Comparison of ENCODE assay signal across 9 cellular contexts in genomic region chr5:61328791-61329617, GRCh38. TPM values are rescaled to one million over a fixed set of nuclear protein-coding genes. Genes with fewer than 3 reads are reported as not detected.
A peak's percentile ranks its signal among the peaks of the same experiment; 100 is the strongest.
DNase-seq lines count a peak whose midpoint lies in the region; ATAC-seq, FAIRE-seq and TF ChIP-seq lines count a peak whose summit lies in the region.
"Had no signal": no experiment of that assay in that cellular context is flagged by ENCODE, and none has a peak within 500 bp of the region (broad histone marks: within the 10 kb centered on the region; RNA-seq: fewer than 3 reads in every experiment).

No MANE protein-coding gene starts in this region.

- H3K4ac ChIP-seq in mesendoderm (ENCODE audit: low read depth, low read length): no peak overlapping the region

- dilution Hi-C loops in mammary epithelial cell (cut with HindIII; ENCODE audit: low sequenced_read_pairs): no loop called here

- H4K8ac ChIP-seq in mesendoderm (ENCODE audit: low read depth, low read length): no peak overlapping the region

- no peak overlapping the region for H2AFZ ChIP-seq in mammary epithelial cell (ENCODE audit: low read depth, low read length)
- no peak overlapping the region for H2AFZ ChIP-seq in astrocyte (ENCODE audit: low read depth, low read length)

- H3K36me3 Mint-ChIP-seq in MCF 10A (ENCODE audit: insufficient read depth, unreplicated experiment) (peaks cover 7% of the 10 kb centered on the region), astrocyte (ENCODE audit: low read depth, unreplicated experiment) (no peaks in the 10 kb centered on the region)

- H3K4me1 Mint-ChIP-seq in MCF 10A (ENCODE audit: insufficient read depth, unreplicated experiment) (peaks cover 28% of the 10 kb centered on the region), astrocyte (ENCODE audit: low read depth, unreplicated experiment) (peaks cover 27% of the 10 kb centered on the region)

- H3K9me3 ChIP-seq in mammary epithelial cell (replicated peaks; ENCODE audit: insufficient read depth, low read length) (no peaks in the 10 kb centered on the region), astrocyte (ENCODE audit: insufficient read depth, low read depth, low read length) (no peaks in the 10 kb centered on the region), uterus (no peaks in the 10 kb centered on the region)

- intact Hi-C loops in MCF 10A (cut with micrococcal nuclease) (no loop called here), mammary epithelial cell (cut with micrococcal nuclease) (loop anchor here (1.0 kb wide), 2 partner anchors 25 to 49 kb away; no protein-coding TSS in a partner anchor), uterus (cut with DNase I; ENCODE audit: low total_unique reads) (loop anchor here (10.0 kb wide), 1 partner anchor 384 kb away; the partner anchor contains the start of genes ERCC8 and NDUFAF2)

- ATAC-seq in GM18868 (IDR thresholded peaks at IDR 0.05; ENCODE audit: unreplicated experiment): no peak

- H2AK5ac ChIP-seq in mesendoderm (ENCODE audit: low read length): peak overlapping the region; percentile 8

- BruUV-seq in MCF 10A (replicated peaks; lab: Mats Ljungman, UMichigan) (no TSS peak), mammary epithelial cell (replicated peaks; lab: Mats Ljungman, UMichigan) (no TSS peak)

- no peak overlapping the region for H2BK15ac ChIP-seq in mesendoderm (replicated peaks; ENCODE audit: low read depth)

- DNase-seq in MCF 10A (ENCODE audit: unreplicated experiment) (no peak), mammary epithelial cell (no peak), astrocyte (ENCODE audit: low read depth) (no peak), mesendoderm (peak; percentile 71), uterus (no peak), NCI-H524 (lab: John Stamatoyannopoulos, UW) (no peak), NCI-H1105 treated with DMSO at 0.1 percent for 48 hours (lab: John Stamatoyannopoulos, UW) (no peak)
- DNase-seq: substantia nigra had no signal

- in situ Hi-C loops in mammary epithelial cell (cut with MboI; ENCODE audit: low sequenced_read_pairs in 2 of 2): loop anchor here (10.0 to 25.0 kb wide), 2 partner anchors 164 to 367 kb away; partner anchors contain the start of gene SMIM15 (in 1 of the 2)

- no peak overlapping the region for H4K5ac ChIP-seq in mesendoderm (ENCODE audit: low read length)

- no peak overlapping the region for H3K56ac ChIP-seq in mesendoderm (ENCODE audit: low read length)

- H3K79me2 ChIP-seq in mammary epithelial cell (ENCODE audit: insufficient read depth, low read length) (peaks cover 16% of the 10 kb centered on the region), astrocyte (ENCODE audit: insufficient read depth, low read length) (peaks cover 14% of the 10 kb centered on the region), mesendoderm (ENCODE audit: control insufficient read depth, insufficient read depth, low read length) (peaks cover 12% of the 10 kb centered on the region)

- H3K4me2 ChIP-seq in mammary epithelial cell (ENCODE audit: insufficient read depth, low read depth, low read length): no peak overlapping the region
- peak overlapping the region; percentile 94 for H3K4me2 ChIP-seq in astrocyte (ENCODE audit: low read length)
- H3K4me2 ChIP-seq in mesendoderm (ENCODE audit: low read length): no peak overlapping the region

- TF ChIP-seq POLR2A in uterus (IDR thresholded peaks at IDR 0.05): no peak

- peaks cover 31% of the 10 kb centered on the region for H3K4me1 ChIP-seq in mammary epithelial cell (ENCODE audit: insufficient read depth, low read length)
- peaks cover 37% of the 10 kb centered on the region for H3K4me1 ChIP-seq in astrocyte (ENCODE audit: insufficient read depth, low read length)
- H3K4me1 ChIP-seq in mesendoderm (ENCODE audit: control insufficient read depth, low read depth, low read length): peaks cover 24% of the 10 kb centered on the region
- no peaks in the 10 kb centered on the region for H3K4me1 ChIP-seq in uterus

- H3K27ac ChIP-seq in mammary epithelial cell (ENCODE audit: insufficient read depth, low read depth, low read length) (no peak overlapping the region), astrocyte (ENCODE audit: low read depth, low read length) (peak overlapping the region; percentile 22), mesendoderm (ENCODE audit: low read depth, low read length) (no peak overlapping the region), uterus (peak overlapping the region; percentile 95 to 96)

- H3K27ac Mint-ChIP-seq in MCF 10A (ENCODE audit: low read depth, unreplicated experiment) (no peak overlapping the region), astrocyte (ENCODE audit: unreplicated experiment) (peak overlapping the region; percentile 88)

- H3K4me3 ChIP-seq in mammary epithelial cell (replicated peaks in 1 of 3; ENCODE audit: insufficient read depth in 1 of 3, low read depth in 2 of 3, low read length in 3 of 3) (no peak overlapping the region), astrocyte (ENCODE audit: insufficient read depth, low read depth, low read length) (no peak overlapping the region), mesendoderm (ENCODE audit: low read length) (no peak overlapping the region), uterus (no peak overlapping the region)

- H3K27me3 Mint-ChIP-seq in MCF 10A (ENCODE audit: insufficient read depth, unreplicated experiment) (no peaks in the 10 kb centered on the region), astrocyte (ENCODE audit: low read depth, unreplicated experiment) (no peaks in the 10 kb centered on the region)

- H3K27me3 ChIP-seq in mammary epithelial cell (ENCODE audit: insufficient read depth, low read length): no peaks in the 10 kb centered on the region
- H3K27me3 ChIP-seq in astrocyte (ENCODE audit: insufficient read depth, low read length): no peaks in the 10 kb centered on the region
- H3K27me3 ChIP-seq in mesendoderm (ENCODE audit: insufficient read depth, low read length, poor library complexity): no peaks in the 10 kb centered on the region
- H3K27me3 ChIP-seq in uterus: no peaks in the 10 kb centered on the region

- peaks cover 1% of the 10 kb centered on the region for H4K20me1 ChIP-seq in mammary epithelial cell (ENCODE audit: insufficient read depth, low read length)
- H4K20me1 ChIP-seq in astrocyte (ENCODE audit: insufficient read depth, low read length): peaks cover 8% of the 10 kb centered on the region

- H3K36me3 ChIP-seq in mammary epithelial cell (ENCODE audit: insufficient read depth, low read length): no peaks in the 10 kb centered on the region
- H3K36me3 ChIP-seq in astrocyte (ENCODE audit: insufficient read depth, low read length): no peaks in the 10 kb centered on the region
- H3K36me3 ChIP-seq in mesendoderm (ENCODE audit: control insufficient read depth, insufficient read depth, low read length): no peaks in the 10 kb centered on the region
- no peaks in the 10 kb centered on the region for H3K36me3 ChIP-seq in uterus

- peak overlapping the region; percentile 4 for H3K4me3 Mint-ChIP-seq in MCF 10A (ENCODE audit: unreplicated experiment)
- peak overlapping the region; percentile 94 for H3K4me3 Mint-ChIP-seq in astrocyte (ENCODE audit: unreplicated experiment)

- no peak for FAIRE-seq in astrocyte (lab: Jason Lieb, UNC)

- H3K18ac ChIP-seq in mesendoderm (ENCODE audit: low read length): no peak overlapping the region

- H3K9me3 Mint-ChIP-seq in MCF 10A (ENCODE audit: unreplicated experiment) (no peaks in the 10 kb centered on the region), astrocyte (ENCODE audit: unreplicated experiment) (no peaks in the 10 kb centered on the region)

- POLR2A ChIA-PET in MCF 10A (lab: Yijun Ruan, JAX): interaction anchor here (3.4 to 5.2 kb wide), 3 partner anchors 16 to 166 kb away, joined by 28 to 120 read pairs (median 62); partner anchors contain the start of gene SMIM15

- H2BK5ac ChIP-seq in mesendoderm (ENCODE audit: low read length): no peak overlapping the region

- CTCF ChIA-PET in MCF 10A (lab: Yijun Ruan, JAX) (interaction anchor here (0.5 to 3.9 kb wide), 6 partner anchors 18 to 874 kb away, joined by 3 to 26 read pairs (median 4); no protein-coding TSS in a partner anchor), mammary epithelial cell (lab: Charles Lee; ENCODE audit: low non-redundant PET) (no interaction called here)

- H3K9ac ChIP-seq in mammary epithelial cell (ENCODE audit: insufficient read depth, low read length) (no peak overlapping the region), astrocyte (ENCODE audit: low read length) (peak overlapping the region; percentile 90), mesendoderm (ENCODE audit: low read length) (no peak overlapping the region)

- 86% methylated on average over 8 of the region's 8 CpGs for WGBS in mammary epithelial cell (ENCODE audit: low coverage, missing lambda C conversion rate)
- WGBS in mesendoderm (ENCODE audit: extremely low coverage, insufficient coverage, low lambda C conversion rate): no CpG with 5 or more reads among the region's 8 CpGs

- TF ChIP-seq CTCF in MCF 10A (IDR thresholded peaks at IDR 0.05; ENCODE audit: unreplicated experiment) (no peak), mammary epithelial cell (conservative IDR thresholded peaks at IDR 0.05 in 1 of 2, IDR thresholded peaks at IDR 0.05 in 1 of 2; ENCODE audit: extremely low read depth in 1 of 2, insufficient read depth in 1 of 2, low read depth in 1 of 2, low read length in 2 of 2) (no peak), astrocyte (IDR thresholded peaks at IDR 0.05; ENCODE audit: insufficient read depth, low read depth, low read length) (no peak), uterus (IDR thresholded peaks at IDR 0.05) (no peak)

- no peak overlapping the region for H2BK120ac ChIP-seq in mesendoderm (ENCODE audit: low read depth, low read length)

- H3K79me1 ChIP-seq in mesendoderm (ENCODE audit: low read length): no peaks in the 10 kb centered on the region

- no peak overlapping the region for H3K23ac ChIP-seq in mesendoderm (ENCODE audit: low read length)

RNA-seq across cellular contexts. Expression of gene ZSWIM6, which starts 3.1 kb away (rescaled TPM):
- total RNA-seq in MCF 10A (2022): 12.0 and 13.5 TPM in 2 replicates
- total RNA-seq in mammary epithelial cell: 1 to 10 TPM; 9.3 to 9.7 TPM
- polyA plus RNA-seq in mammary epithelial cell: 6.8 TPM
- 2.3 TPM for polyA minus RNA-seq in mammary epithelial cell
- 33.8 and 40.1 TPM in 2 replicates for total RNA-seq in astrocyte
- 8.2 TPM for polyA plus RNA-seq in mesendoderm (2013, experiment 1 of 2)
- 8.1 TPM for polyA plus RNA-seq in mesendoderm (2013, experiment 2 of 2)
- total RNA-seq in uterus: 10 to 100 TPM in 3 of 4 donors, 1 to 10 TPM in 1; 4.1 to 14.8 (median 11.1) TPM

Comparison
In these comparisons a context has a peak if more than half of its experiments do, and no peak if none do; other contexts are left out.
1. H3K27ac ChIP-seq: peak in astrocyte (single experiment) and uterus (2 of 2); none in mammary epithelial cell (single experiment) and mesendoderm (single experiment).